ENCODE assay signal across 25 cellular contexts in the genomic region with DNA sequence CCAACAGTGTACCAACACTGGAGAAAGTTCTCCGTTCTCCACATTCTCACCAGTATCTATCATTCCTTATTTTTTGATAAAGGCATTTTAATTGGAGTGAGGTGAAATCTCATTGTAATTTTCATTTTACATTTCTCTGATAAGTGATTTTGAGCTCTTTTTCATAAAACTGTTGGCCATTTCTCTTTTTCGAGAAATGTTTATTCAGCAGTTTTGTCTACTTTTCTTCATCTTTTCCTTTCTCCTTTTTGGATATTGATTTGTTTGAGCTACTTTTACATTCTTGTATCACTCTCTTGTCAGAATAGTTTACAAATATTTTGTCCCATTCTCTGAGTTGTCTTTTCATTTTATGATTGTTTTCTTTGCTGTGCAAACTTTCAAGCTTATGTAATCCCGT.
DNase-seq lines count a peak whose midpoint lies in the region; ATAC-seq, FAIRE-seq and TF ChIP-seq lines count a peak whose summit lies in the region.
"Had no signal": no experiment of that assay in that cellular context is flagged by ENCODE, and none has a peak within 500 bp of the region (broad histone marks: within the 10 kb centered on the region; RNA-seq: fewer than 3 reads in every experiment).

No MANE protein-coding gene starts in this region.

- H3K4me3 ChIP-seq in A549 (no peak overlapping the region), IMR-90 (ENCODE audit: insufficient read depth, low read depth, low read length) (no peak overlapping the region), H1 (ENCODE audit: extremely low read depth in 1 of 4, insufficient read depth in 2 of 4, low read depth in 3 of 4, low read length in 4 of 4) (no peak overlapping the region), spleen (no peak overlapping the region)
- H3K4me3 ChIP-seq: BLaER1, GM12878 had no signal

- intact Hi-C loops in IMR-90 (cut with micrococcal nuclease) = no loop called here
- intact Hi-C loops in spleen (cut with DNase I; ENCODE audit: low total_unique reads) = no loop called here

- H3K27me3 ChIP-seq in IMR-90 (ENCODE audit: control insufficient read depth, insufficient read depth, low read length) (no peaks in the 10 kb centered on the region), H1 (replicated peaks in 1 of 4; ENCODE audit: control insufficient read depth in 3 of 4, extremely low read depth in 1 of 4, insufficient read depth in 3 of 4, low read length in 3 of 4) (no peaks in the 10 kb centered on the region), spleen (replicated peaks in 1 of 7) (no peaks in the 10 kb centered on the region)
- H3K27me3 ChIP-seq: BLaER1 had no signal

- no peak overlapping the region for H2BK20ac ChIP-seq in IMR-90 (ENCODE audit: low read depth, low read length)
- no peak overlapping the region for H2BK20ac ChIP-seq in H1 (ENCODE audit: low read length)

- H3K18ac ChIP-seq in IMR-90 (ENCODE audit: low read depth, low read length) = no peak overlapping the region
- no peak overlapping the region for H3K18ac ChIP-seq in H1 (ENCODE audit: extremely low read depth, low read length)

- H3K79me1 ChIP-seq in IMR-90 (ENCODE audit: low read depth in 1 of 2, low read length in 2 of 2) (no peaks in the 10 kb centered on the region), H1 (ENCODE audit: low read depth, low read length) (no peaks in the 10 kb centered on the region)

- no peak for TF ChIP-seq POLR2A in A549 (IDR thresholded peaks at IDR 0.05; ENCODE audit: low read length)
- TF ChIP-seq POLR2A in IMR-90 (IDR thresholded peaks at IDR 0.05; ENCODE audit: low read depth, low read length) = no peak
- no peak for TF ChIP-seq POLR2A in H1 (IDR thresholded peaks at IDR 0.05; ENCODE audit: control extremely low read depth in 1 of 2, low read depth in 2 of 2, low read length in 2 of 2)
- no peak for TF ChIP-seq POLR2A in spleen (IDR thresholded peaks at IDR 0.05)

- ATAC-seq in A549 (no peak), IMR-90 (ENCODE audit: low read depth) (no peak), HG03095 (IDR thresholded peaks at IDR 0.05; ENCODE audit: unreplicated experiment) (no peak)
- ATAC-seq: GM12878 had no signal

- H4K5ac ChIP-seq in IMR-90 (ENCODE audit: low read depth, low read length) (no peak overlapping the region), H1 (ENCODE audit: insufficient read length, low read depth, low read length) (no peak overlapping the region)

- TF ChIP-seq RAD21 in A549 (conservative IDR thresholded peaks at IDR 0.05 in 1 of 2, IDR thresholded peaks at IDR 0.05 in 1 of 2) (no peak), IMR-90 (IDR thresholded peaks at IDR 0.05; ENCODE audit: low read length) (no peak), H1 (IDR thresholded peaks at IDR 0.05 in 1 of 2, conservative IDR thresholded peaks at IDR 0.05 in 1 of 2; ENCODE audit: low read depth in 2 of 2, low read length in 2 of 2) (no peak)

- H2BK5ac ChIP-seq in IMR-90 (ENCODE audit: low read depth, low read length, poor library complexity, severe bottlenecking) (no peak overlapping the region), H1 (ENCODE audit: low read depth, low read length) (no peak overlapping the region)

- dilution Hi-C loops in IMR-90 (cut with HindIII; ENCODE audit: low sequenced_read_pairs, unreplicated experiment) = no loop called here

- H3K4me1 ChIP-seq in A549 (no peaks in the 10 kb centered on the region), IMR-90 (ENCODE audit: control insufficient read depth, insufficient read depth, low read length) (no peaks in the 10 kb centered on the region), H1 (replicated peaks in 1 of 4; ENCODE audit: control insufficient read depth in 3 of 4, insufficient read depth in 4 of 4, low read length in 3 of 4) (peaks cover 0 to 6% (median under 1%) of the 10 kb centered on the region in 4 experiments; a peak in 3 of 7 replicates), spleen (no peaks in the 10 kb centered on the region)
- H3K4me1 ChIP-seq: BLaER1 had no signal

- no peak overlapping the region for H2BK12ac ChIP-seq in H1 (ENCODE audit: low read depth, low read length)

- H3K79me2 ChIP-seq in H1 (ENCODE audit: control insufficient read depth in 1 of 2, insufficient read depth in 2 of 2, low read length in 2 of 2) = no peaks in the 10 kb centered on the region

- H3K9me3 ChIP-seq in A549 (no peaks in the 10 kb centered on the region), IMR-90 (ENCODE audit: control insufficient read depth, insufficient read depth, low read length) (no peaks in the 10 kb centered on the region), H1 (ENCODE audit: insufficient read depth in 2 of 2, low read depth in 1 of 2, low read length in 1 of 2) (no peaks in the 10 kb centered on the region), spleen (peaks cover 0 to 28% (median 3%) of the 10 kb centered on the region in 8 donors)
- H3K9me3 ChIP-seq: BLaER1 had no signal

- no peak overlapping the region for H2BK120ac ChIP-seq in IMR-90 (ENCODE audit: low read depth, low read length)
- no peak overlapping the region for H2BK120ac ChIP-seq in H1 (replicated peaks; ENCODE audit: low read depth, low read length)

- POLR2A ChIA-PET in A549 (lab: Yijun Ruan, JAX) = no interaction called here
- POLR2A ChIA-PET in IMR-90 (lab: Charles Lee; ENCODE audit: unreplicated experiment) = no interaction called here
- POLR2A ChIA-PET in H1 (lab: Charles Lee; ENCODE audit: partially characterized antibody) = interaction anchor here (0.6 kb wide), 1 partner anchor 23 kb away, joined by 3 read pairs; no protein-coding TSS in a partner anchor

- CTCF ChIA-PET in A549 (lab: Yijun Ruan, JAX) (interaction anchor here (0.5 kb wide), 1 partner anchor 560 kb away, joined by 3 read pairs; no protein-coding TSS in a partner anchor), IMR-90 (lab: Yijun Ruan, JAX) (no interaction called here), H1 (lab: Charles Lee; ENCODE audit: partially characterized antibody) (interaction anchor here (1.6 kb wide), 1 partner anchor 558 kb away, joined by 3 read pairs; no protein-coding TSS in a partner anchor)

- DNase-seq in A549 (ENCODE audit: low read depth in 1 of 2, low spot score in 1 of 2) (no peak), IMR-90 (no peak), H1 (ENCODE audit: low read depth in 1 of 2, low spot score in 2 of 2) (no peak), spleen (no peak)
- DNase-seq in activated CD4-positive, CD25-positive, alpha-beta regulatory T cell treated with anti-CD3 and anti-CD28 coated beads, Interleukin-2, amount 50 U/mL, for 72 hours = no peak
- DNase-seq: 8988T; AML-193; C1 segment of cervical spinal cord; CD4-positive, alpha-beta memory T cell; CD4-positive, CD25-positive, alpha-beta regulatory T cell; CD8-positive, alpha-beta memory T cell; COR-L47; DMS 273 treated with DMSO at 0.1 percent for 48 hours; DMS153; DMS53; DMS79; DND-41; EL; GDM1 had no signal

- H3K56ac ChIP-seq in IMR-90 (ENCODE audit: extremely low read depth, insufficient read depth, low read length) (no peak overlapping the region), H1 (replicated peaks; ENCODE audit: insufficient read length, low read depth, low read length) (no peak overlapping the region)

- no peak overlapping the region for H3K4me2 ChIP-seq in A549
- no peak overlapping the region for H3K4me2 ChIP-seq in IMR-90 (ENCODE audit: low read depth, low read length)
- H3K4me2 ChIP-seq in H1 (ENCODE audit: insufficient read depth in 1 of 2, low read depth in 2 of 2, low read length in 2 of 2) = no peak overlapping the region
- H3K4me2 ChIP-seq: BLaER1 had no signal

- no peak overlapping the region for H3K4ac ChIP-seq in IMR-90 (ENCODE audit: low read depth, low read length)
- H3K4ac ChIP-seq in H1 (replicated peaks; ENCODE audit: insufficient read length, low read depth, low read length) = no peak overlapping the region

- TF ChIP-seq EP300 in A549 (IDR thresholded peaks at IDR 0.05) (no peak), H1 (IDR thresholded peaks at IDR 0.05; ENCODE audit: borderline replicate concordance in 1 of 2, low read depth in 2 of 2, low read length in 2 of 2) (no peak)

- no peak for TF ChIP-seq CTCF in A549 (IDR thresholded peaks at IDR 0.05)
- no peak for TF ChIP-seq CTCF in IMR-90 (conservative IDR thresholded peaks at IDR 0.05; ENCODE audit: low read depth, low read length)
- no peak for TF ChIP-seq CTCF in H1 (IDR thresholded peaks at IDR 0.05; ENCODE audit: control extremely low read depth in 1 of 3, insufficient read depth in 1 of 3, low read depth in 1 of 3, low read length in 3 of 3)
- TF ChIP-seq CTCF in spleen (IDR thresholded peaks at IDR 0.05 in 8 of 11, conservative IDR thresholded peaks at IDR 0.05 in 3 of 11) = no peak

- no peaks in the 10 kb centered on the region for H3K23me2 ChIP-seq in H1 (ENCODE audit: low read depth, low read length)

- H4K91ac ChIP-seq in IMR-90 (ENCODE audit: insufficient read depth, low read depth, low read length) (no peak overlapping the region), H1 (replicated peaks; ENCODE audit: insufficient read length, low read length) (no peak overlapping the region)

- FAIRE-seq in A549 (lab: Jason Lieb, UNC) (no peak), H1 (lab: Jason Lieb, UNC) (no peak)
- FAIRE-seq: A204.1, GM12878, GM12892, GM18507 had no signal

- H2AFZ ChIP-seq in IMR-90 (replicated peaks; ENCODE audit: low read length, poor library complexity) = no peak overlapping the region
- H2AFZ ChIP-seq in H1 (ENCODE audit: low read length) = no peak overlapping the region

- H3K36me3 ChIP-seq in IMR-90 (ENCODE audit: control insufficient read depth, insufficient read depth, low read length) = no peaks in the 10 kb centered on the region
- no peaks in the 10 kb centered on the region for H3K36me3 ChIP-seq in H1 (ENCODE audit: control insufficient read depth in 2 of 4, insufficient read depth in 4 of 4, low read length in 3 of 4)
- H3K36me3 ChIP-seq in spleen = no peaks in the 10 kb centered on the region
- H3K36me3 ChIP-seq: BLaER1 had no signal

- no peak overlapping the region for H3K14ac ChIP-seq in IMR-90 (replicated peaks; ENCODE audit: low read depth, low read length)
- H3K14ac ChIP-seq in H1 (ENCODE audit: insufficient read length) = no peak overlapping the region

- H2BK15ac ChIP-seq in IMR-90 (ENCODE audit: low read depth, low read length) = no peak overlapping the region
- H2BK15ac ChIP-seq in H1 (ENCODE audit: low read length) = no peak overlapping the region

- no peak overlapping the region for H2AK9ac ChIP-seq in IMR-90 (replicated peaks; ENCODE audit: low read depth, low read length, poor library complexity)

- in situ Hi-C loops in IMR-90 (cut with MboI; ENCODE audit: low sequenced_read_pairs) = no loop called here

- H3K23ac ChIP-seq in IMR-90 (ENCODE audit: low read depth, low read length) = no peak overlapping the region
- H3K23ac ChIP-seq in H1 (ENCODE audit: insufficient read length) = no peak overlapping the region

- H3K27ac ChIP-seq in A549 = no peak overlapping the region
- no peak overlapping the region for H3K27ac ChIP-seq in IMR-90 (ENCODE audit: insufficient read depth, low read length)
- H3K27ac ChIP-seq in H1 (ENCODE audit: low read depth, low read length) = no peak overlapping the region
- no peak overlapping the region for H3K27ac ChIP-seq in spleen
- H3K27ac ChIP-seq: BLaER1 had no signal

- no TSS peak for BruUV-seq in IMR-90 (replicated peaks; lab: Mats Ljungman, UMichigan)

- no peak overlapping the region for H3K9ac ChIP-seq in IMR-90 (ENCODE audit: low read depth, low read length)
- no peak overlapping the region for H3K9ac ChIP-seq in H1 (replicated peaks in 1 of 4; ENCODE audit: extremely low read depth in 1 of 4, low read depth in 3 of 4, low read length in 3 of 4)
- H3K9ac ChIP-seq: BLaER1 had no signal

- H4K20me1 ChIP-seq in IMR-90 (ENCODE audit: insufficient read depth, low read length) (no peaks in the 10 kb centered on the region), H1 (replicated peaks in 1 of 2; ENCODE audit: control insufficient read depth in 1 of 2, insufficient read depth in 2 of 2, low read length in 2 of 2) (peaks cover 0 to 1% of the 10 kb centered on the region in 2 experiments)
- H4K20me1 ChIP-seq: BLaER1 had no signal

- H2AK5ac ChIP-seq in IMR-90 (ENCODE audit: low read depth, low read length) = no peak overlapping the region
- no peak overlapping the region for H2AK5ac ChIP-seq in H1 (ENCODE audit: low read depth, low read length)

- WGBS in A549 (ENCODE audit: missing lambda C conversion rate) = 54% methylated on average over 3 of the region's 3 CpGs
- WGBS in IMR-90 (ENCODE audit: extremely low coverage in 2 of 2, insufficient read length in 1 of 2), 2 experiments = no CpG with 5 or more reads among the region's 3 CpGs
- WGBS in H1 (ENCODE audit: extremely low coverage in 1 of 2, insufficient coverage in 1 of 2, insufficient read length in 1 of 2, insufficient replicate concordance in 2 of 2, low coverage in 1 of 2, low lambda C conversion rate in 2 of 2, missing lambda C conversion rate in 1 of 2), 2 experiments = 98% methylated on average over 3 of the region's 3 CpGs; no CpG with 5 or more reads in 1 of the 2 experiments
- WGBS in spleen, 5 donors = 87 to 96% (median 91%) methylated on average over 3 of the region's 3 CpGs

- H4K8ac ChIP-seq in IMR-90 (ENCODE audit: low read depth in 2 of 2, low read length in 2 of 2) (no peak overlapping the region), H1 (ENCODE audit: extremely low read depth, insufficient read depth, low read length) (no peak overlapping the region)

- H3K9me1 ChIP-seq in IMR-90 (ENCODE audit: insufficient read depth, low read length) = no peaks in the 10 kb centered on the region
